Comparison of ENCODE assay signal across 9 cellular contexts in genomic region chr1:207815466-207815865, GRCh38.
DNase-seq lines count a peak whose midpoint lies in the region; ATAC-seq and TF ChIP-seq lines count a peak whose summit lies in the region.
"Had no signal": no experiment of that assay in that cellular context is flagged by ENCODE, and none has a peak within 500 bp of the region (broad histone marks: within the 10 kb centered on the region; RNA-seq: fewer than 3 reads in every experiment).

No MANE protein-coding gene starts in this region.

- POLR2A ChIA-PET in naive thymus-derived CD4-positive, alpha-beta T cell (lab: Charles Lee), result interaction anchor here (1.0 kb wide), 1 partner anchor 8 kb away, joined by 3 read pairs; no protein-coding TSS in a partner anchor

- H3K27me3 Mint-ChIP-seq in natural killer cell treated with Interleukin-12 subunit alpha and Interleukin-12 subunit beta and Interleukin-15 and Interleukin-18, amount 100 ng/mL, for 72 hours, result no peaks in the 10 kb centered on the region
- H3K27me3 Mint-ChIP-seq in natural killer cell (ENCODE audit: low read depth in 2 of 2), result no peaks in the 10 kb centered on the region
- no peaks in the 10 kb centered on the region for H3K27me3 Mint-ChIP-seq in naive thymus-derived CD4-positive, alpha-beta T cell
- no peaks in the 10 kb centered on the region for H3K27me3 Mint-ChIP-seq in chondrocyte (ENCODE audit: low read depth)

- peaks cover 0 to 84% of the 10 kb centered on the region in 2 donors for H3K36me3 ChIP-seq in adrenal gland (replicated peaks in 1 of 2)
- peaks cover 9 to 88% (median 27%) of the 10 kb centered on the region in 3 experiments for H3K36me3 ChIP-seq in naive thymus-derived CD4-positive, alpha-beta T cell (ENCODE audit: control insufficient read depth in 2 of 3, insufficient read depth in 3 of 3, low read length in 3 of 3)

- H3K27ac Mint-ChIP-seq in natural killer cell treated with Interleukin-12 subunit alpha and Interleukin-12 subunit beta and Interleukin-15 and Interleukin-18, amount 100 ng/mL, for 72 hours, result peak overlapping the region; percentile 40 to 76
- H3K27ac Mint-ChIP-seq in natural killer cell (peak overlapping the region in 1 of 2 donors; percentile 65), chondrocyte (ENCODE audit: unreplicated experiment) (no peak overlapping the region)
- H3K27ac Mint-ChIP-seq in naive thymus-derived CD4-positive, alpha-beta T cell, result peak overlapping the region; percentile 30 to 83 (median 71)

- ATAC-seq in natural killer cell treated with Interleukin-12 subunit alpha and Interleukin-12 subunit beta and Interleukin-15 and Interleukin-18, amount 100 ng/mL, for 72 hours, result no peak
- no peak for ATAC-seq in natural killer cell
- no peak for ATAC-seq in naive thymus-derived CD4-positive, alpha-beta T cell

- H3K4me1 Mint-ChIP-seq in natural killer cell treated with Interleukin-12 subunit alpha and Interleukin-12 subunit beta and Interleukin-15 and Interleukin-18, amount 100 ng/mL, for 72 hours (ENCODE audit: low read depth in 2 of 2), result peaks cover 36 to 45% of the 10 kb centered on the region in 2 donors
- H3K4me1 Mint-ChIP-seq in natural killer cell (peaks cover 48 to 64% of the 10 kb centered on the region in 2 donors), chondrocyte (ENCODE audit: low read depth) (peaks cover 25% of the 10 kb centered on the region)
- peaks cover 56 to 91% (median 84%) of the 10 kb centered on the region in 7 donors for H3K4me1 Mint-ChIP-seq in naive thymus-derived CD4-positive, alpha-beta T cell

- in situ Hi-C loops in GM13976 (cut with MboI; ENCODE audit: low sequenced_read_pairs, unreplicated experiment), result no loop called here

- H3K9me3 Mint-ChIP-seq in natural killer cell treated with Interleukin-12 subunit alpha and Interleukin-12 subunit beta and Interleukin-15 and Interleukin-18, amount 100 ng/mL, for 72 hours, result no peaks in the 10 kb centered on the region
- no peaks in the 10 kb centered on the region for H3K9me3 Mint-ChIP-seq in natural killer cell
- H3K9me3 Mint-ChIP-seq in naive thymus-derived CD4-positive, alpha-beta T cell, result peaks cover 0 to 4% (median 0%) of the 10 kb centered on the region in 11 donors
- H3K9me3 Mint-ChIP-seq in chondrocyte (ENCODE audit: low read depth), result no peaks in the 10 kb centered on the region

- H3K4me3 Mint-ChIP-seq in natural killer cell treated with Interleukin-12 subunit alpha and Interleukin-12 subunit beta and Interleukin-15 and Interleukin-18, amount 100 ng/mL, for 72 hours, result peak overlapping the region; percentile 38
- no peak overlapping the region for H3K4me3 Mint-ChIP-seq in natural killer cell
- no peak overlapping the region for H3K4me3 Mint-ChIP-seq in naive thymus-derived CD4-positive, alpha-beta T cell
- H3K4me3 Mint-ChIP-seq in chondrocyte (ENCODE audit: unreplicated experiment), result no peak overlapping the region

- H3K36me3 Mint-ChIP-seq in natural killer cell treated with Interleukin-12 subunit alpha and Interleukin-12 subunit beta and Interleukin-15 and Interleukin-18, amount 100 ng/mL, for 72 hours, result peaks cover 14% of the 10 kb centered on the region
- no peaks in the 10 kb centered on the region for H3K36me3 Mint-ChIP-seq in natural killer cell
- peaks cover 8 to 70% (median 36%) of the 10 kb centered on the region in 5 donors for H3K36me3 Mint-ChIP-seq in naive thymus-derived CD4-positive, alpha-beta T cell
- peaks cover 11% of the 10 kb centered on the region for H3K36me3 Mint-ChIP-seq in chondrocyte (ENCODE audit: low read depth)

- DNase-seq in natural killer cell treated with Interleukin-12 subunit alpha and Interleukin-12 subunit beta and Interleukin-15 and Interleukin-18, amount 100 ng/mL, for 72 hours (ENCODE audit: low spot score), result no peak
- no peak for DNase-seq in natural killer cell
- DNase-seq in adrenal gland, result peak in 2 of 7 donors; percentile 24 to 46
- DNase-seq in naive thymus-derived CD4-positive, alpha-beta T cell, result no peak
- no peak for DNase-seq in chondrocyte (ENCODE audit: low spot score)
- no peak for DNase-seq in foreskin fibroblast
- DNase-seq in GM13976 (ENCODE audit: low spot score), result no peak
- DNase-seq in NCI-H1436 treated with DMSO at 0.1 percent for 48 hours (lab: John Stamatoyannopoulos, UW), result no peak
- DNase-seq: NCI-H187 treated with DMSO at 0.1 percent for 48 hours had no signal

- H3K9me3 ChIP-seq in adrenal gland (replicated peaks in 1 of 3), result no peaks in the 10 kb centered on the region
- no peaks in the 10 kb centered on the region for H3K9me3 ChIP-seq in naive thymus-derived CD4-positive, alpha-beta T cell (ENCODE audit: control insufficient read depth in 2 of 3, low read length in 3 of 3)

- H3K4me1 ChIP-seq in adrenal gland (replicated peaks in 1 of 2), result peaks cover 69 to 95% of the 10 kb centered on the region in 2 donors
- H3K4me1 ChIP-seq in naive thymus-derived CD4-positive, alpha-beta T cell (ENCODE audit: control insufficient read depth in 2 of 2, insufficient read depth in 2 of 2, low read length in 2 of 2), result peaks cover 0 to 22% of the 10 kb centered on the region in 2 donors

- no peak for TF ChIP-seq POLR2A in adrenal gland (IDR thresholded peaks at IDR 0.05)

- no peak for TF ChIP-seq CTCF in natural killer cell (IDR thresholded peaks at IDR 0.05)
- no peak for TF ChIP-seq CTCF in adrenal gland (IDR thresholded peaks at IDR 0.05)
- TF ChIP-seq CTCF in chondrocyte (IDR thresholded peaks at IDR 0.05), result no peak
- no peak for TF ChIP-seq CTCF in foreskin fibroblast (IDR thresholded peaks at IDR 0.05; ENCODE audit: low read depth, low read length)
- no peak for TF ChIP-seq CTCF in GM13976 (IDR thresholded peaks at IDR 0.05; ENCODE audit: borderline replicate concordance, control extremely low read depth, extremely low read depth, insufficient read depth, missing control alignments)

- no peak overlapping the region for H3K4me3 ChIP-seq in adrenal gland
- no peak overlapping the region for H3K4me3 ChIP-seq in naive thymus-derived CD4-positive, alpha-beta T cell (ENCODE audit: low read length)
- no peak overlapping the region for H3K4me3 ChIP-seq in foreskin fibroblast (ENCODE audit: low read depth in 1 of 2, low read length in 2 of 2)

- CTCF ChIA-PET in naive thymus-derived CD4-positive, alpha-beta T cell (lab: Charles Lee), result interaction anchor here (1.1 kb wide), 1 partner anchor 18 kb away, joined by 3 read pairs; no protein-coding TSS in a partner anchor

- WGBS in adrenal gland, 4 donors, result 73 to 83% (median 78%) methylated on average over 8 of the region's 8 CpGs

- H3K27ac ChIP-seq in adrenal gland, result peak overlapping the region in 3 of 5 donors; percentile 71 to 98 (median 81)
- no peak overlapping the region for H3K27ac ChIP-seq in naive thymus-derived CD4-positive, alpha-beta T cell (ENCODE audit: low read depth, low read length)

- H3K27me3 ChIP-seq in adrenal gland, result no peaks in the 10 kb centered on the region
- H3K27me3 ChIP-seq in naive thymus-derived CD4-positive, alpha-beta T cell (ENCODE audit: control insufficient read depth in 2 of 2, insufficient read depth in 2 of 2, low read length in 2 of 2), result no peaks in the 10 kb centered on the region

- intact Hi-C loops in natural killer cell (cut with micrococcal nuclease) (no loop called here), adrenal gland (cut with DNase I) (no loop called here)
- intact Hi-C loops in naive thymus-derived CD4-positive, alpha-beta T cell (cut with micrococcal nuclease), result no loop called here
